8 cellular contexts compared by ENCODE assay signal in genomic region chr6:26252097-26252496, GRCh38.
DNase-seq lines count a peak whose midpoint lies in the region; ATAC-seq, FAIRE-seq and TF ChIP-seq lines count a peak whose summit lies in the region.
"Not testable (repeated sequence)": the region's sequence is repeated elsewhere in the genome, so short reads cannot be mapped to it uniquely, and the experiment has no call there.

No MANE protein-coding gene starts in this region.

- H3K4me2 ChIP-seq in OCI-LY7 (ENCODE audit: low read length), result not testable (repeated sequence)

- not testable (repeated sequence) for H3K79me2 ChIP-seq in ACC112 (ENCODE audit: control insufficient read depth, insufficient read depth, low read length, unreplicated experiment); OCI-LY7 (ENCODE audit: insufficient read depth, low read depth, low read length)

- not testable (repeated sequence) for BruUV-seq in OCI-LY7 (replicated peaks; lab: Mats Ljungman, UMichigan)

- 5 to 13% methylated on average over 5 of the region's 5 CpGs for WGBS in sigmoid colon, 2 donors

- not testable (repeated sequence) for H4K20me1 ChIP-seq in OCI-LY7 (ENCODE audit: insufficient read depth, low read length)

- peaks cover 32% of the 10 kb centered on the region for H3K27me3 ChIP-seq in ACC112 (ENCODE audit: insufficient read depth, low read length)
- not testable (repeated sequence) for H3K27me3 ChIP-seq in mononuclear cell (ENCODE audit: insufficient read depth, low read length)
- H3K27me3 ChIP-seq in sigmoid colon, result peaks cover 8 to 86% (median 35%) of the 10 kb centered on the region in 3 donors

- H3K36me3 Mint-ChIP-seq in activated T-cell treated with anti-CD3 and anti-CD28 coated beads, Interleukin-2, amount 50 U/mL, for 72 hours (ENCODE audit: insufficient read depth in 2 of 2); glutamatergic neuron (ENCODE audit: unreplicated experiment): not testable (repeated sequence)

- peak; percentile 74 for FAIRE-seq in GM19239 (lab: Jason Lieb, UNC)

- H3K4me3 ChIP-seq in ACC112 (ENCODE audit: low read depth, low read length), result peak overlapping the region; percentile 64
- not testable (repeated sequence) for H3K4me3 ChIP-seq in OCI-LY7 (ENCODE audit: low read depth, low read length, poor library complexity, severe bottlenecking)
- peak overlapping the region; percentile 65 for H3K4me3 ChIP-seq in choroid plexus epithelial cell (ENCODE audit: low read depth, low read length)
- H3K4me3 ChIP-seq in mononuclear cell (ENCODE audit: low read length), result peak overlapping the region; percentile 59
- peak overlapping the region in 3 of 4 donors; percentile 40 to 48 (median 43) for H3K4me3 ChIP-seq in sigmoid colon

- not testable (repeated sequence) for H3K4me1 ChIP-seq in ACC112 (ENCODE audit: control insufficient read depth, insufficient read depth, low read length, unreplicated experiment)
- H3K4me1 ChIP-seq in OCI-LY7 (ENCODE audit: insufficient read depth, low read length, poor library complexity, severe bottlenecking) (peaks cover 27% of the 10 kb centered on the region), mononuclear cell (ENCODE audit: insufficient read depth, low read length) (peaks cover 27% of the 10 kb centered on the region), sigmoid colon (peaks cover 0 to 16% (median 4%) of the 10 kb centered on the region in 4 donors)

- H2AFZ ChIP-seq in ACC112 (ENCODE audit: low read length, unreplicated experiment), result not testable (repeated sequence)
- peak overlapping the region; percentile 56 for H2AFZ ChIP-seq in OCI-LY7 (ENCODE audit: low read length)

- peaks cover 17% of the 10 kb centered on the region; the same call in 1 of the 2 replicates for H3K9me3 ChIP-seq in OCI-LY7 (ENCODE audit: low read length)
- not testable (repeated sequence) for H3K9me3 ChIP-seq in mononuclear cell (ENCODE audit: low read depth, low read length); sigmoid colon

- TF ChIP-seq EP300 in sigmoid colon (IDR thresholded peaks at IDR 0.05), result not testable (repeated sequence)

- not testable (repeated sequence) for H3K9me3 Mint-ChIP-seq in activated T-cell treated with anti-CD3 and anti-CD28 coated beads, Interleukin-2, amount 50 U/mL, for 72 hours; glutamatergic neuron (ENCODE audit: unreplicated experiment)

- peak overlapping the region; percentile 81 to 89 for H3K4me3 Mint-ChIP-seq in activated T-cell treated with anti-CD3 and anti-CD28 coated beads, Interleukin-2, amount 50 U/mL, for 72 hours
- peak overlapping the region; percentile 99 for H3K4me3 Mint-ChIP-seq in glutamatergic neuron (ENCODE audit: unreplicated experiment)

- not testable (repeated sequence) for H3K27ac ChIP-seq in ACC112 (ENCODE audit: low read depth, low read length); OCI-LY7 (ENCODE audit: low read depth, low read length, poor library complexity, severe bottlenecking)
- peak overlapping the region; percentile 55 to 73 (median 58) for H3K27ac ChIP-seq in sigmoid colon

- DNase-seq in GM19239 (ENCODE audit: insufficient read length, low spot score); OCI-LY7 (ENCODE audit: low spot score); activated T-cell treated with anti-CD3 and anti-CD28 coated beads, Interleukin-2, amount 50 U/mL, for 72 hours; choroid plexus epithelial cell (ENCODE audit: low read depth); glutamatergic neuron; sigmoid colon: not testable (repeated sequence)

- not testable (repeated sequence) for H3K27me3 Mint-ChIP-seq in activated T-cell treated with anti-CD3 and anti-CD28 coated beads, Interleukin-2, amount 50 U/mL, for 72 hours (ENCODE audit: low read depth); glutamatergic neuron (ENCODE audit: unreplicated experiment)

- not testable (repeated sequence) for ATAC-seq in activated T-cell treated with anti-CD3 and anti-CD28 coated beads, Interleukin-2, amount 50 U/mL, for 72 hours (replicated peaks in 1 of 2)

- not testable (repeated sequence) for TF ChIP-seq POLR2A in sigmoid colon (IDR thresholded peaks at IDR 0.05)

- not testable (repeated sequence) for H3K9me2 ChIP-seq in OCI-LY7 (ENCODE audit: insufficient read depth, low read length)

- intact Hi-C loops in OCI-LY7 (cut with micrococcal nuclease; ENCODE audit: unreplicated experiment); sigmoid colon (cut with DNase I): not testable (repeated sequence)

- not testable (repeated sequence) for TF ChIP-seq CTCF in OCI-LY7 (conservative IDR thresholded peaks at IDR 0.05; ENCODE audit: low read length); choroid plexus epithelial cell (conservative IDR thresholded peaks at IDR 0.05; ENCODE audit: low read depth, low read length); glutamatergic neuron (IDR thresholded peaks at IDR 0.05; ENCODE audit: partially characterized antibody, unreplicated experiment); sigmoid colon (IDR thresholded peaks at IDR 0.05)

- POLR2A ChIA-PET in OCI-LY7 (lab: Charles Lee), result interaction anchor here (0.5 to 2.4 kb wide), 3 partner anchors 36 to 818 kb away, joined by 3 to 11 read pairs (median 6); a partner anchor contains a TSS

- peaks cover 70% of the 10 kb centered on the region for H3K4me1 Mint-ChIP-seq in activated T-cell treated with anti-CD3 and anti-CD28 coated beads, Interleukin-2, amount 50 U/mL, for 72 hours (ENCODE audit: low read depth)
- H3K4me1 Mint-ChIP-seq in glutamatergic neuron (ENCODE audit: low read depth, unreplicated experiment), result peaks cover 11% of the 10 kb centered on the region

- peak overlapping the region; percentile 99 for H3K27ac Mint-ChIP-seq in activated T-cell treated with anti-CD3 and anti-CD28 coated beads, Interleukin-2, amount 50 U/mL, for 72 hours
- H3K27ac Mint-ChIP-seq in glutamatergic neuron (ENCODE audit: unreplicated experiment), result peak overlapping the region; percentile 98

- CTCF ChIA-PET in OCI-LY7 (lab: Charles Lee; ENCODE audit: unreplicated experiment), result not testable (repeated sequence)

- H3K36me3 ChIP-seq in ACC112 (ENCODE audit: insufficient read depth, low read length); OCI-LY7 (ENCODE audit: insufficient read depth, low read length); sigmoid colon: not testable (repeated sequence)
